In the genomic region with DNA sequence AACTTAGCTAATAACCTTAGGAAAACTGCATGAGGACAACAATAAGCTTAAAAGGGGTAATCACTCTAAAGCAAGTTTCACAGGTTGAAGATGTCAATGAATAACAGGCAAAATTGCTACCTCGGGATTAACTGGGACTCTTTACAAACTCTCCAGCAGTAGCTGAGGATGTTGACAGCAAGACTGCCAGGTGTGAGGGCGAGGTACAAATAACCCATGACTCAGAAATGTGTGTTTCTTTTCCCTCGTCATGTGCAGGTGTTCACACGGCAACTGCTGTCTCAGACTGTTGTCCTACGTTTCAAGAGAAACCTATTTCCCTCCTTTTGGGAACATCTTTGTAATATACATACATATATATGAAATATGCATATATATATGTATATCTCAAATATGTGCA, we compare ENCODE assay signal across 26 cellular contexts. TPM values are rescaled to one million over a fixed set of nuclear protein-coding genes. Genes with fewer than 3 reads are reported as not detected.
"Had no signal": no experiment of that assay in that cellular context is flagged by ENCODE, and none has a peak within 500 bp of the region (broad histone marks: within the 10 kb centered on the region; RNA-seq: fewer than 3 reads in every experiment).

No MANE protein-coding gene starts in this region.

- H3K9me3 ChIP-seq: gastrocnemius medialis had no signal

- H3K36me3 ChIP-seq: ascending aorta, brain microvascular endothelial cell, gastrocnemius medialis, tibial nerve had no signal

- H3K27me3 ChIP-seq: ascending aorta, brain microvascular endothelial cell, gastrocnemius medialis, tibial nerve had no signal

- H3K27ac ChIP-seq: ascending aorta, brain microvascular endothelial cell, gastrocnemius medialis, tibial nerve, VCaP had no signal

- FAIRE-seq: TTC549 had no signal

- DNase-seq: activated CD4-positive, alpha-beta T cell treated with anti-CD3 and anti-CD28 coated beads for 4 hours; activated CD4-positive, alpha-beta T cell treated with anti-CD3 and anti-CD28 coated beads, Interleukin-2, amount 50 U/mL, for 4 hours; activated naive CD4-positive, alpha-beta T cell treated with anti-CD3 and anti-CD28 coated beads for 36 hours; activated naive CD8-positive, alpha-beta T cell treated with anti-CD3 and anti-CD28 coated beads, Interleukin-2, amount 10 ng/mL, durations not matched to agents 7 days and 5 days; activated T-cell treated with anti-CD3 and anti-CD28 coated beads for 4 hours; activated T-cell treated with anti-CD3 and anti-CD28 coated beads, Interleukin-2, amount 50 U/mL, for 72 hours; brain microvascular endothelial cell; caudate nucleus; cortex of kidney; endodermal cell; gastrocnemius medialis; glutamatergic neuron; islet precursor cell; left cardiac atrium; naive thymus-derived CD4-positive, alpha-beta T cell; occipital lobe; right cardiac atrium; stimulated activated naive CD4-positive, alpha-beta T cell treated with Interleukin-2 at 50 U/mL for 16 hours; T-helper 9 cell had no signal

- H3K4me3 ChIP-seq: ascending aorta, gastrocnemius medialis, tibial nerve had no signal

- H3K4me1 ChIP-seq: gastrocnemius medialis, tibial nerve had no signal

- ATAC-seq: activated T-cell treated with anti-CD3 and anti-CD28 coated beads, Interleukin-2, amount 50 U/mL, for 72 hours; gastrocnemius medialis; left cardiac atrium; naive thymus-derived CD4-positive, alpha-beta T cell; right cardiac atrium had no signal

RNA-seq across cellular contexts. Expression of gene BCAS1, which starts 15.9 kb away (rescaled TPM):
- total RNA-seq: activated T-cell treated with anti-CD3 and anti-CD28 coated beads, Interleukin-2, amount 50 U/mL, for 72 hours; ascending aorta; chondrocyte; endodermal cell; left cardiac atrium; neural crest cell; pulmonary artery endothelial cell had no signal
